Comparison of ENCODE assay signal across 16 cellular contexts in genomic region chr20:10475225-10475624, GRCh38. TPM values are rescaled to one million over a fixed set of nuclear protein-coding genes. Genes with fewer than 3 reads are reported as not detected.
DNase-seq lines count a peak whose midpoint lies in the region; ATAC-seq and TF ChIP-seq lines count a peak whose summit lies in the region.
"Had no signal": no experiment of that assay in that cellular context is flagged by ENCODE, and none has a peak within 500 bp of the region (broad histone marks: within the 10 kb centered on the region; RNA-seq: fewer than 3 reads in every experiment).

No MANE protein-coding gene starts in this region.

- H3K79me1 ChIP-seq in neuronal stem cell (ENCODE audit: low read depth, low read length): no peaks in the 10 kb centered on the region

- no peak overlapping the region for H3K9ac ChIP-seq in neuronal stem cell (ENCODE audit: low read depth, low read length, poor library complexity)

- H3K23ac ChIP-seq in neuronal stem cell (ENCODE audit: low read depth, low read length, poor library complexity): no peak overlapping the region

- no peak overlapping the region for H2AK5ac ChIP-seq in neuronal stem cell (ENCODE audit: low read depth, low read length)

- DNase-seq in NB4 (ENCODE audit: low read depth) (peak; percentile 82), left ventricle myocardium superior (no peak), NCI-H1694 treated with DMSO at 0.1 percent for 48 hours (lab: John Stamatoyannopoulos, UW) (no peak), T-helper 9 cell (no peak), neuronal stem cell (ENCODE audit: low spot score) (no peak)
- no peak for DNase-seq in stimulated activated naive B cell treated with anti-CD40 and anti-IgM and Interleukin-4, amounts not matched to agents 10 μg/mL and 1 μg/mL and 100 μg/mL, for 72 hours
- DNase-seq: activated naive CD4-positive, alpha-beta T cell treated with anti-CD3 and anti-CD28 coated beads for 36 hours; CD4-positive, CD25-positive, alpha-beta regulatory T cell; DMS79 treated with DMSO at 0.1 percent for 48 hours; NCI-H2081 treated with DMSO at 0.1 percent for 48 hours; NCI-H69; Peyer's patch; T-cell had no signal

- H3K27ac ChIP-seq in neuronal stem cell (replicated peaks; ENCODE audit: low read length): no peak overlapping the region

- TF ChIP-seq CTCF in NB4 (IDR thresholded peaks at IDR 0.05; ENCODE audit: low read depth, low read length): no peak

- no peak overlapping the region for H3K4me2 ChIP-seq in neuronal stem cell (ENCODE audit: insufficient read depth, low read length, poor library complexity, severe bottlenecking)

- H3K4me3 ChIP-seq in NB4 (ENCODE audit: low read depth, low read length) (no peak overlapping the region), neuronal stem cell (ENCODE audit: low read length in 2 of 2) (no peak overlapping the region)
- H3K4me3 ChIP-seq: HAP-1, Peyer's patch, psoas muscle had no signal

- no peak overlapping the region for H3K4me3 Mint-ChIP-seq in stimulated activated naive B cell treated with anti-CD40 and anti-IgM and Interleukin-4, amounts not matched to agents 10 μg/mL and 1 μg/mL and 100 μg/mL, for 72 hours
- H3K4me3 Mint-ChIP-seq: activated naive CD4-positive, alpha-beta T cell treated with anti-CD3 and anti-CD28 coated beads for 36 hours; CD4-positive, CD25-positive, alpha-beta regulatory T cell; T-cell had no signal

- H2BK15ac ChIP-seq in neuronal stem cell (ENCODE audit: low read length): no peak overlapping the region

- H3K27me3 Mint-ChIP-seq in stimulated activated naive B cell treated with anti-CD40 and anti-IgM and Interleukin-4, amounts not matched to agents 10 μg/mL and 1 μg/mL and 100 μg/mL, for 72 hours: no peaks in the 10 kb centered on the region
- H3K27me3 Mint-ChIP-seq: CD4-positive, CD25-positive, alpha-beta regulatory T cell; T-cell had no signal

- H2BK5ac ChIP-seq in neuronal stem cell (ENCODE audit: low read length): no peak overlapping the region

- peaks cover 7 to 20% of the 10 kb centered on the region in 2 donors for H3K36me3 Mint-ChIP-seq in stimulated activated naive B cell treated with anti-CD40 and anti-IgM and Interleukin-4, amounts not matched to agents 10 μg/mL and 1 μg/mL and 100 μg/mL, for 72 hours

- no CpG with 5 or more reads among the region's 2 CpGs for WGBS in neuronal stem cell (ENCODE audit: extremely low coverage in 2 of 2, insufficient read length in 2 of 2, insufficient replicate concordance in 1 of 2), 2 donors

- H2BK120ac ChIP-seq in neuronal stem cell (ENCODE audit: low read depth, low read length): no peak overlapping the region

- peaks cover 0 to 6% of the 10 kb centered on the region in 2 donors for H3K4me1 ChIP-seq in neuronal stem cell (ENCODE audit: control insufficient read depth in 2 of 2, insufficient read depth in 1 of 2, low read depth in 1 of 2, low read length in 2 of 2)
- H3K4me1 ChIP-seq: Peyer's patch had no signal

- peak overlapping the region; percentile 56 for H3K27ac Mint-ChIP-seq in stimulated activated naive B cell treated with anti-CD40 and anti-IgM and Interleukin-4, amounts not matched to agents 10 μg/mL and 1 μg/mL and 100 μg/mL, for 72 hours
- H3K27ac Mint-ChIP-seq: activated naive CD4-positive, alpha-beta T cell treated with anti-CD3 and anti-CD28 coated beads for 36 hours had no signal

- no peak overlapping the region for H4K8ac ChIP-seq in neuronal stem cell (ENCODE audit: low read depth, low read length)

- H2AFZ ChIP-seq in neuronal stem cell (ENCODE audit: low read length): no peak overlapping the region

- no peak for TF ChIP-seq POLR2A in NB4 (IDR thresholded peaks at IDR 0.05; ENCODE audit: extremely low read depth, insufficient read length)

- no peaks in the 10 kb centered on the region for H3K9me3 Mint-ChIP-seq in stimulated activated naive B cell treated with anti-CD40 and anti-IgM and Interleukin-4, amounts not matched to agents 10 μg/mL and 1 μg/mL and 100 μg/mL, for 72 hours
- H3K9me3 Mint-ChIP-seq: activated naive CD4-positive, alpha-beta T cell treated with anti-CD3 and anti-CD28 coated beads for 36 hours; CD4-positive, CD25-positive, alpha-beta regulatory T cell; T-cell had no signal

- intact Hi-C loops in left ventricle myocardium superior (cut with micrococcal nuclease): no loop called here

- no peaks in the 10 kb centered on the region for H3K36me3 ChIP-seq in neuronal stem cell (replicated peaks in 1 of 2; ENCODE audit: control insufficient read depth in 2 of 2, insufficient read depth in 2 of 2, low read length in 2 of 2)
- H3K36me3 ChIP-seq: HAP-1, Peyer's patch had no signal

- H3K14ac ChIP-seq in neuronal stem cell (ENCODE audit: low read length): no peak overlapping the region

- peaks cover 21 to 44% of the 10 kb centered on the region in 2 donors for H3K4me1 Mint-ChIP-seq in stimulated activated naive B cell treated with anti-CD40 and anti-IgM and Interleukin-4, amounts not matched to agents 10 μg/mL and 1 μg/mL and 100 μg/mL, for 72 hours

- no peaks in the 10 kb centered on the region for H3K27me3 ChIP-seq in neuronal stem cell (ENCODE audit: control insufficient read depth in 3 of 3, insufficient read depth in 3 of 3, low read depth in 1 of 3, low read length in 3 of 3)
- H3K27me3 ChIP-seq: Peyer's patch had no signal

- H3K9me3 ChIP-seq in neuronal stem cell (replicated peaks in 1 of 2; ENCODE audit: control insufficient read depth in 2 of 2, insufficient read depth in 1 of 2, low read depth in 1 of 2, low read length in 2 of 2): peaks cover 0 to 4% of the 10 kb centered on the region in 2 donors
- H3K9me3 ChIP-seq: HAP-1, Peyer's patch, psoas muscle had no signal

- no peak overlapping the region for H3K4ac ChIP-seq in neuronal stem cell (ENCODE audit: low read length)

- H3K18ac ChIP-seq in neuronal stem cell (ENCODE audit: low read length): no peak overlapping the region

- no peak overlapping the region for H2BK12ac ChIP-seq in neuronal stem cell (ENCODE audit: low read length)

- ATAC-seq in GM18868 (IDR thresholded peaks at IDR 0.05; ENCODE audit: unreplicated experiment): peak; percentile 35
- peak; percentile 23 for ATAC-seq in left ventricle myocardium superior
- ATAC-seq in stimulated activated naive B cell treated with anti-CD40 and anti-IgM and Interleukin-4, amounts not matched to agents 10 μg/mL and 1 μg/mL and 100 μg/mL, for 72 hours (replicated peaks): peak; percentile 67 to 76
- ATAC-seq: T-cell had no signal

- no peak overlapping the region for H4K91ac ChIP-seq in neuronal stem cell (ENCODE audit: low read depth, low read length, poor library complexity)

RNA-seq across cellular contexts. Expression of gene SLX4IP, which starts 40.1 kb away (rescaled TPM):
- 2.2 TPM for total RNA-seq in left ventricle myocardium superior
- 3.3 TPM for polyA plus RNA-seq in neuronal stem cell (2013, experiment 1 of 2)
- polyA plus RNA-seq in neuronal stem cell (2013, experiment 2 of 2): 3.3 TPM

RNA-seq across cellular contexts. Expression of gene MKKS, which starts 41.2 kb away (rescaled TPM):
- 27.7 TPM for total RNA-seq in left ventricle myocardium superior
- polyA plus RNA-seq in neuronal stem cell (2013, experiment 1 of 2): 31.2 TPM
- polyA plus RNA-seq in neuronal stem cell (2013, experiment 2 of 2): 31.1 TPM
